1 cellular context compared by ENCODE assay signal in genomic region chr18:55420977-55421611, GRCh38.
TF ChIP-seq lines count a peak whose summit lies in the region.

No MANE protein-coding gene starts in this region.

TF ChIP-seq in GM23338, 12 proteins besides CTCF, POLR2A, EP300 and RAD21 (continued from another document):
- TF ChIP-seq, protein P1, sequence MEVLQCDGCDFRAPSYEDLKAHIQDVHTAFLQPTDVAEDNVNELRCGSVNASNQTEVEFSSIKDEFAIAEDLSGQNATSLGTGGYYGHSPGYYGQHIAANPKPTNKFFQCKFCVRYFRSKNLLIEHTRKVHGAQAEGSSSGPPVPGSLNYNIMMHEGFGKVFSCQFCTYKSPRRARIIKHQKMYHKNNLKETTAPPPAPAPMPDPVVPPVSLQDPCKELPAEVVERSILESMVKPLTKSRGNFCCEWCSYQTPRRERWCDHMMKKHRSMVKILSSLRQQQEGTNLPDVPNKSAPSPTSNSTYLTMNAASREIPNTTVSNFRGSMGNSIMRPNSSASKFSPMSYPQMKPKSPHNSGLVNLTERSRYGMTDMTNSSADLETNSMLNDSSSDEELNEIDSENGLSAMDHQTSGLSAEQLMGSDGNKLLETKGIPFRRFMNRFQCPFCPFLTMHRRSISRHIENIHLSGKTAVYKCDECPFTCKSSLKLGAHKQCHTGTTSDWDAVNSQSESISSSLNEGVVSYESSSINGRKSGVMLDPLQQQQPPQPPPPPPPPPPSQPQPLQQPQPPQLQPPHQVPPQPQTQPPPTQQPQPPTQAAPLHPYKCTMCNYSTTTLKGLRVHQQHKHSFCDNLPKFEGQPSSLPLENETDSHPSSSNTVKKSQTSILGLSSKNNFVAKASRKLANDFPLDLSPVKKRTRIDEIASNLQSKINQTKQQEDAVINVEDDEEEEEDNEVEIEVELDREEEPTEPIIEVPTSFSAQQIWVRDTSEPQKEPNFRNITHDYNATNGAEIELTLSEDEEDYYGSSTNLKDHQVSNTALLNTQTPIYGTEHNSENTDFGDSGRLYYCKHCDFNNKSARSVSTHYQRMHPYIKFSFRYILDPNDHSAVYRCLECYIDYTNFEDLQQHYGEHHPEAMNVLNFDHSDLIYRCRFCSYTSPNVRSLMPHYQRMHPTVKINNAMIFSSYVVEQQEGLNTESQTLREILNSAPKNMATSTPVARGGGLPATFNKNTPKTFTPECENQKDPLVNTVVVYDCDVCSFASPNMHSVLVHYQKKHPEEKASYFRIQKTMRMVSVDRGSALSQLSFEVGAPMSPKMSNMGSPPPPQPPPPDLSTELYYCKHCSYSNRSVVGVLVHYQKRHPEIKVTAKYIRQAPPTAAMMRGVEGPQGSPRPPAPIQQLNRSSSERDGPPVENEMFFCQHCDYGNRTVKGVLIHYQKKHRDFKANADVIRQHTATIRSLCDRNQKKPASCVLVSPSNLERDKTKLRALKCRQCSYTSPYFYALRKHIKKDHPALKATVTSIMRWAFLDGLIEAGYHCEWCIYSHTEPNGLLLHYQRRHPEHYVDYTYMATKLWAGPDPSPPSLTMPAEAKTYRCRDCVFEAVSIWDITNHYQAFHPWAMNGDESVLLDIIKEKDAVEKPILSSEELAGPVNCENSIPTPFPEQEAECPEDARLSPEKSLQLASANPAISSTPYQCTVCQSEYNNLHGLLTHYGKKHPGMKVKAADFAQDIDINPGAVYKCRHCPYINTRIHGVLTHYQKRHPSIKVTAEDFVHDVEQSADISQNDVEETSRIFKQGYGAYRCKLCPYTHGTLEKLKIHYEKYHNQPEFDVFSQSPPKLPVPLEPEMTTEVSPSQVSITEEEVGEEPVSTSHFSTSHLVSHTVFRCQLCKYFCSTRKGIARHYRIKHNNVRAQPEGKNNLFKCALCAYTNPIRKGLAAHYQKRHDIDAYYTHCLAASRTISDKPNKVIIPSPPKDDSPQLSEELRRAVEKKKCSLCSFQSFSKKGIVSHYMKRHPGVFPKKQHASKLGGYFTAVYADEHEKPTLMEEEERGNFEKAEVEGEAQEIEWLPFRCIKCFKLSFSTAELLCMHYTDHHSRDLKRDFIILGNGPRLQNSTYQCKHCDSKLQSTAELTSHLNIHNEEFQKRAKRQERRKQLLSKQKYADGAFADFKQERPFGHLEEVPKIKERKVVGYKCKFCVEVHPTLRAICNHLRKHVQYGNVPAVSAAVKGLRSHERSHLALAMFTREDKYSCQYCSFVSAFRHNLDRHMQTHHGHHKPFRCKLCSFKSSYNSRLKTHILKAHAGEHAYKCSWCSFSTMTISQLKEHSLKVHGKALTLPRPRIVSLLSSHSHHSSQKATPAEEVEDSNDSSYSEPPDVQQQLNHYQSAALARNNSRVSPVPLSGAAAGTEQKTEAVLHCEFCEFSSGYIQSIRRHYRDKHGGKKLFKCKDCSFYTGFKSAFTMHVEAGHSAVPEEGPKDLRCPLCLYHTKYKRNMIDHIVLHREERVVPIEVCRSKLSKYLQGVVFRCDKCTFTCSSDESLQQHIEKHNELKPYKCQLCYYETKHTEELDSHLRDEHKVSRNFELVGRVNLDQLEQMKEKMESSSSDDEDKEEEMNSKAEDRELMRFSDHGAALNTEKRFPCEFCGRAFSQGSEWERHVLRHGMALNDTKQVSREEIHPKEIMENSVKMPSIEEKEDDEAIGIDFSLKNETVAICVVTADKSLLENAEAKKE (CRISPR knock-in tag; IDR thresholded peaks at IDR 0.05): no peak
